8 cellular contexts compared by ENCODE assay signal in the genomic region with DNA sequence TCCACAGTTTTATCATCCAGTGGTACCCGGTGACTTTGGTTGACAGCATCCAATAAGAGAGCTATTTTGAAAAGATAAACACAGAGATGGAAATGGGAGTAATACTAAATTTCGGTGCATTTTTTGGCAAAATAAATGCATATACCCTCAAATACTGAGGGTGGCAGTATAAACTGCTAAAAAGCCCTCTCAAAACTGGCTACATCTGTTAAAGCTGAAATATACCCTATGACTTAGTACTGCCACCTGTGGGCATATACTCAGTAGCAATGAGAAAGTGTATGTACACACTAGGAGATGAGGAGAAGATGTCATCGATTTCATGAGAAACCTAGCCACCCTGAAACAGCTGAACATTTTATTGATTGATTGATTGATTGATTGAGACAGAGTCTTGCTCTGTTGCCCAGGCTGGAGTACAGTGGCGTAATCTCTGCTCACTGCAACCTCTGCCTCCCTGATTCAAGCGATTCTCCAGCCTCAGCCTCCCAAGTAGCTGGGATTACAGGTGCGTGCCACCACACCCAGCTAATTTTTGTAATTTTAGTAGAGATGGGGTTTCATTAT. TPM values are rescaled to one million over a fixed set of nuclear protein-coding genes. Genes with fewer than 3 reads are reported as not detected.
A peak's percentile ranks its signal among the peaks of the same experiment; 100 is the strongest.
DNase-seq lines count a peak whose midpoint lies in the region; ATAC-seq and TF ChIP-seq lines count a peak whose summit lies in the region.

No MANE protein-coding gene starts in this region.

- DNase-seq in DMS153 (lab: John Stamatoyannopoulos, UW) (peak; percentile 22), NCI-H2227 treated with DMSO at 0.1 percent for 48 hours (lab: John Stamatoyannopoulos, UW) (peak; percentile 49), T47D (ENCODE audit: low read depth in 1 of 2, low spot score in 1 of 2) (peak; percentile 52 to 67), mucosa of descending colon (no peak), DMS79 (lab: John Stamatoyannopoulos, UW) (no peak)

- no peaks in the 10 kb centered on the region for H3K9me3 ChIP-seq in mucosa of descending colon

- H3K4me3 ChIP-seq in mucosa of descending colon = no peak overlapping the region

- no peaks in the 10 kb centered on the region for H3K36me3 ChIP-seq in mucosa of descending colon (ENCODE audit: low read depth)

- intact Hi-C loops in mucosa of descending colon (cut with DNase I, micrococcal nuclease) = no loop called here

- ATAC-seq in GM21737 (IDR thresholded peaks at IDR 0.05; ENCODE audit: unreplicated experiment) (peak; percentile 55), mucosa of descending colon (peak; percentile 71), GM21360 (IDR thresholded peaks at IDR 0.05; ENCODE audit: unreplicated experiment) (no peak), HG02763 (IDR thresholded peaks at IDR 0.05; ENCODE audit: unreplicated experiment) (no peak)

- TF ChIP-seq CTCF in mucosa of descending colon (IDR thresholded peaks at IDR 0.05) = no peak

- H3K4me1 ChIP-seq in mucosa of descending colon (ENCODE audit: low read depth) = peaks cover 2% of the 10 kb centered on the region

- in situ Hi-C loops in T47D (cut with HindIII; ENCODE audit: low pct_unique_long_range_greater_than_20kb, low sequenced_read_pairs) = no loop called here

RNA-seq across cellular contexts. Expression of a gene that starts 12.2 kb away (rescaled TPM):
- 10 to 100 TPM; 14.9 to 20.7 (median 19.6) TPM for total RNA-seq in mucosa of descending colon

RNA-seq across cellular contexts. Expression of a gene that starts 29.7 kb away (rescaled TPM):
- total RNA-seq in mucosa of descending colon = 10 to 100 TPM in 1 of 3 donors, 1 to 10 TPM in 2; 5.2 to 12.9 (median 8.2) TPM

RNA-seq across cellular contexts. Expression of a gene that starts 29.8 kb away (rescaled TPM):
- 1 to 10 TPM; 3.5 to 8.9 (median 8.4) TPM for total RNA-seq in mucosa of descending colon

RNA-seq across cellular contexts. Expression of a gene that starts 33.5 kb away (rescaled TPM):
- total RNA-seq in mucosa of descending colon = not detected

Comparison
In these comparisons a context has a peak if more than half of its experiments do, and no peak if none do; other contexts are left out.
1. DNase-seq: peak in DMS153 (single experiment), NCI-H2227 treated with DMSO at 0.1 percent for 48 hours (single experiment) and T47D (2 of 2); none in mucosa of descending colon (0 of 3) and DMS79 (single experiment).
2. ATAC-seq: peak in GM21737 (single experiment) and mucosa of descending colon (single experiment); none in GM21360 (single experiment) and HG02763 (single experiment).